10 cellular contexts compared by ENCODE assay signal in genomic region chr22:45311033-45311531, GRCh38. TPM values are rescaled to one million over a fixed set of nuclear protein-coding genes. Genes with fewer than 3 reads are reported as not detected.
DNase-seq lines count a peak whose midpoint lies in the region; ATAC-seq and TF ChIP-seq lines count a peak whose summit lies in the region.
"Had no signal": no experiment of that assay in that cellular context is flagged by ENCODE, and none has a peak within 500 bp of the region (broad histone marks: within the 10 kb centered on the region; RNA-seq: fewer than 3 reads in every experiment).

No MANE protein-coding gene starts in this region.

- H3K4me3 Mint-ChIP-seq in neural crest cell: peak overlapping the region; percentile 81

- DNase-seq in MM.1S (no peak), neural crest cell (ENCODE audit: low read depth, low spot score) (no peak), NCI-H748 (lab: John Stamatoyannopoulos, UW; ENCODE audit: unreplicated experiment) (no peak)
- no peak for DNase-seq in effector memory CD4-positive, alpha-beta T cell
- no peak for DNase-seq in central memory CD4-positive, alpha-beta T cell
- DNase-seq: activated gamma-delta T cell treated with Interleukin-2 at 50 U/mL for 16 hours had no signal

- H3K4me2 ChIP-seq in BLaER1 (peak overlapping the region; percentile 95), MM.1S (ENCODE audit: low read depth, low read length) (peak overlapping the region; percentile 99)

- H3K79me2 ChIP-seq in MM.1S (ENCODE audit: low read length): peaks cover 53% of the 10 kb centered on the region

- no peaks in the 10 kb centered on the region for H3F3A ChIP-seq in MM.1S (ENCODE audit: insufficient read depth, low read length)

- no peaks in the 10 kb centered on the region for H3K36me3 Mint-ChIP-seq in neural crest cell (ENCODE audit: low read depth)

- no peak overlapping the region for H2AFZ ChIP-seq in MM.1S (ENCODE audit: low read length)

- no peaks in the 10 kb centered on the region for H3K9me3 Mint-ChIP-seq in neural crest cell

- no peaks in the 10 kb centered on the region for H3K9me2 ChIP-seq in MM.1S (replicated peaks; ENCODE audit: insufficient read depth, low read length)

- TF ChIP-seq CTCF in MM.1S (IDR thresholded peaks at IDR 0.05; ENCODE audit: low read length): no peak
- TF ChIP-seq CTCF in neural crest cell (conservative IDR thresholded peaks at IDR 0.05): no peak

- peaks cover 29% of the 10 kb centered on the region for H3K4me1 Mint-ChIP-seq in neural crest cell

- H3K9ac ChIP-seq in BLaER1: peak overlapping the region; percentile 94
- peak overlapping the region; percentile 92; the same call in 1 of the 2 replicates for H3K9ac ChIP-seq in MM.1S (ENCODE audit: low read length)

- H3K27me3 Mint-ChIP-seq in neural crest cell (ENCODE audit: low read depth): peaks cover 6% of the 10 kb centered on the region

- H3K4me1 ChIP-seq in BLaER1: peaks cover 66% of the 10 kb centered on the region
- H3K4me1 ChIP-seq in MM.1S (ENCODE audit: low read length): peaks cover 10% of the 10 kb centered on the region
- H3K4me1 ChIP-seq in effector memory CD4-positive, alpha-beta T cell (ENCODE audit: control insufficient read depth, insufficient read depth, low read length, poor library complexity, severe bottlenecking): peaks cover 25% of the 10 kb centered on the region

- H3K27ac Mint-ChIP-seq in neural crest cell (ENCODE audit: unreplicated experiment): peak overlapping the region; percentile 24

- H3K4me3 ChIP-seq in BLaER1 (peak overlapping the region; percentile 94), MM.1S (ENCODE audit: low read length) (peak overlapping the region; percentile 98; the same call in 1 of the 2 replicates)
- peak overlapping the region; percentile 79 for H3K4me3 ChIP-seq in effector memory CD4-positive, alpha-beta T cell (ENCODE audit: insufficient read depth, low read depth, low read length, poor library complexity, severe bottlenecking)

- H3K27ac ChIP-seq in BLaER1 (peak overlapping the region; percentile 92; the same call in 1 of the 2 replicates), MM.1S (ENCODE audit: low read length) (no peak overlapping the region)
- H3K27ac ChIP-seq in effector memory CD4-positive, alpha-beta T cell (ENCODE audit: insufficient read depth, low read length, poor library complexity, severe bottlenecking): peak overlapping the region; percentile 82

- H4K20me1 ChIP-seq in BLaER1: peaks cover 59% of the 10 kb centered on the region
- no peaks in the 10 kb centered on the region for H4K20me1 ChIP-seq in MM.1S (ENCODE audit: insufficient read depth, low read length)

- H3K27me3 ChIP-seq in BLaER1 (no peaks in the 10 kb centered on the region), MM.1S (replicated peaks; ENCODE audit: insufficient read depth, low read length) (no peaks in the 10 kb centered on the region)
- no peaks in the 10 kb centered on the region for H3K27me3 ChIP-seq in effector memory CD4-positive, alpha-beta T cell (replicated peaks; ENCODE audit: control insufficient read depth, insufficient read depth, low read length, poor library complexity, severe bottlenecking)

- peaks cover 15% of the 10 kb centered on the region for H3K36me3 ChIP-seq in BLaER1
- H3K36me3 ChIP-seq in MM.1S (replicated peaks; ENCODE audit: insufficient read depth, low read length): no peaks in the 10 kb centered on the region
- no peaks in the 10 kb centered on the region for H3K36me3 ChIP-seq in effector memory CD4-positive, alpha-beta T cell (ENCODE audit: control insufficient read depth, insufficient read depth, low read length)

- ATAC-seq in GM18909 (IDR thresholded peaks at IDR 0.05; ENCODE audit: poor library complexity, unreplicated experiment) (no peak), GM18907 (IDR thresholded peaks at IDR 0.05; ENCODE audit: unreplicated experiment) (no peak)

- H3K9me3 ChIP-seq in BLaER1 (no peaks in the 10 kb centered on the region), MM.1S (replicated peaks; ENCODE audit: insufficient read depth, low read length) (no peaks in the 10 kb centered on the region)
- H3K9me3 ChIP-seq in effector memory CD4-positive, alpha-beta T cell (ENCODE audit: control insufficient read depth, low read length): no peaks in the 10 kb centered on the region

RNA-seq across cellular contexts. Expression of gene FAM118A, which starts 1.3 kb away (rescaled TPM):
- total RNA-seq in neural crest cell: 60.7 and 64.8 TPM in 2 replicates

RNA-seq across cellular contexts. Expression of gene UPK3A, which starts 26.3 kb away (rescaled TPM):
- total RNA-seq in neural crest cell: not detected in 2 replicates
- total RNA-seq: M059J had no signal
